2 cellular contexts compared by ENCODE assay signal in the genomic region with DNA sequence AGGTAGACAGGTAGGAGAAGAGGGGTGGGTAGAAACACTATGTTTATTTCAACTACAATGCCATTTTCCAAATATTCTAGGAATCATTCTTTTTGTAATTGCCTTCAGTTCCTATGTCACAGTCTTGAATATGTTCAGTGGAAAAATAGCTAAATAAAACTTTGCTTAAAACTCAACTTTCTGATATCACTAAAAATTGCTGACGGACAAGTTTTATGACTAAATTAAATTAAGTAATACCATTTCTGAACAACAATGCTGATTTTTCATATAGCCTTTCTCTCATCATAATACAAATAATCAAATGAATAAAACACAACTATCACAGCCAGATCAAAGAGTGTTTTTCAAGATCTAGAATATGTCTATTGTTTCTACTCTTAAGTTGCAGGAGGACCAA.
TF ChIP-seq lines count a peak whose summit lies in the region.

No MANE protein-coding gene starts in this region.

TF ChIP-seq in HepG2, 621 proteins besides CTCF, POLR2A, EP300 and RAD21:
- TF ChIP-seq MAFK (conservative IDR thresholded peaks at IDR 0.05 in 1 of 2, IDR thresholded peaks at IDR 0.05 in 1 of 2; ENCODE audit: low read length in 2 of 2), result peak; percentile 65 to 77
- TF ChIP-seq, protein P1, sequence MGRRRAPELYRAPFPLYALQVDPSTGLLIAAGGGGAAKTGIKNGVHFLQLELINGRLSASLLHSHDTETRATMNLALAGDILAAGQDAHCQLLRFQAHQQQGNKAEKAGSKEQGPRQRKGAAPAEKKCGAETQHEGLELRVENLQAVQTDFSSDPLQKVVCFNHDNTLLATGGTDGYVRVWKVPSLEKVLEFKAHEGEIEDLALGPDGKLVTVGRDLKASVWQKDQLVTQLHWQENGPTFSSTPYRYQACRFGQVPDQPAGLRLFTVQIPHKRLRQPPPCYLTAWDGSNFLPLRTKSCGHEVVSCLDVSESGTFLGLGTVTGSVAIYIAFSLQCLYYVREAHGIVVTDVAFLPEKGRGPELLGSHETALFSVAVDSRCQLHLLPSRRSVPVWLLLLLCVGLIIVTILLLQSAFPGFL (CRISPR knock-in tag; IDR thresholded peaks at IDR 0.05), result no peak
- no peak for TF ChIP-seq KAT7 (CRISPR knock-in tag; IDR thresholded peaks at IDR 0.05; ENCODE audit: borderline replicate concordance)
- no peak for TF ChIP-seq MBNL3 (CRISPR knock-in tag; conservative IDR thresholded peaks at IDR 0.05)
- TF ChIP-seq ZSCAN22 (CRISPR knock-in tag; IDR thresholded peaks at IDR 0.05), result no peak
- peak; percentile 60; the same call in 1 of the 2 replicates for TF ChIP-seq MAFF (IDR thresholded peaks at IDR 0.05; ENCODE audit: low read depth, low read length)
- no peak for TF ChIP-seq ZNF543 (CRISPR knock-in tag; IDR thresholded peaks at IDR 0.05)
- TF ChIP-seq, protein P2, sequence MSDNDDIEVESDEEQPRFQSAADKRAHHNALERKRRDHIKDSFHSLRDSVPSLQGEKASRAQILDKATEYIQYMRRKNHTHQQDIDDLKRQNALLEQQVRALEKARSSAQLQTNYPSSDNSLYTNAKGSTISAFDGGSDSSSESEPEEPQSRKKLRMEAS (IDR thresholded peaks at IDR 0.05), result no peak
- TF ChIP-seq RXRB (CRISPR knock-in tag; IDR thresholded peaks at IDR 0.05; ENCODE audit: borderline replicate concordance), result no peak
- TF ChIP-seq, protein P3, sequence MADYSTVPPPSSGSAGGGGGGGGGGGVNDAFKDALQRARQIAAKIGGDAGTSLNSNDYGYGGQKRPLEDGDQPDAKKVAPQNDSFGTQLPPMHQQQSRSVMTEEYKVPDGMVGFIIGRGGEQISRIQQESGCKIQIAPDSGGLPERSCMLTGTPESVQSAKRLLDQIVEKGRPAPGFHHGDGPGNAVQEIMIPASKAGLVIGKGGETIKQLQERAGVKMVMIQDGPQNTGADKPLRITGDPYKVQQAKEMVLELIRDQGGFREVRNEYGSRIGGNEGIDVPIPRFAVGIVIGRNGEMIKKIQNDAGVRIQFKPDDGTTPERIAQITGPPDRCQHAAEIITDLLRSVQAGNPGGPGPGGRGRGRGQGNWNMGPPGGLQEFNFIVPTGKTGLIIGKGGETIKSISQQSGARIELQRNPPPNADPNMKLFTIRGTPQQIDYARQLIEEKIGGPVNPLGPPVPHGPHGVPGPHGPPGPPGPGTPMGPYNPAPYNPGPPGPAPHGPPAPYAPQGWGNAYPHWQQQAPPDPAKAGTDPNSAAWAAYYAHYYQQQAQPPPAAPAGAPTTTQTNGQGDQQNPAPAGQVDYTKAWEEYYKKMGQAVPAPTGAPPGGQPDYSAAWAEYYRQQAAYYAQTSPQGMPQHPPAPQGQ (CRISPR knock-in tag; IDR thresholded peaks at IDR 0.05; ENCODE audit: borderline replicate concordance), result no peak

TF ChIP-seq in K562, 482 proteins besides CTCF, POLR2A, EP300 and RAD21:
- TF ChIP-seq NRF1 (conservative IDR thresholded peaks at IDR 0.05 in 1 of 2, IDR thresholded peaks at IDR 0.05 in 1 of 2) (no peak), ZSCAN32 (CRISPR knock-in tag; IDR thresholded peaks at IDR 0.05) (no peak), C11orf30 (IDR thresholded peaks at IDR 0.05; ENCODE audit: low read depth) (peak; percentile 88), MAFF (IDR thresholded peaks at IDR 0.05; ENCODE audit: low read length) (peak; percentile 33; the same call in 1 of the 2 replicates), MAFG (tag; conservative IDR thresholded peaks at IDR 0.05) (peak; percentile 71), MAFK (IDR thresholded peaks at IDR 0.05; ENCODE audit: low read length) (peak; percentile 24; the same call in 1 of the 2 replicates), ZNF316 (IDR thresholded peaks at IDR 0.05) (peak; percentile 93), GATAD2A (IDR thresholded peaks at IDR 0.05) (no peak), JUN (IDR thresholded peaks at IDR 0.05; ENCODE audit: borderline replicate concordance, low read depth, low read length) (no peak), JUN (CRISPR knock-in tag; IDR thresholded peaks at IDR 0.05; ENCODE audit: borderline replicate concordance) (no peak)
